ENCODE assay signal across 11 cellular contexts in the genomic region with DNA sequence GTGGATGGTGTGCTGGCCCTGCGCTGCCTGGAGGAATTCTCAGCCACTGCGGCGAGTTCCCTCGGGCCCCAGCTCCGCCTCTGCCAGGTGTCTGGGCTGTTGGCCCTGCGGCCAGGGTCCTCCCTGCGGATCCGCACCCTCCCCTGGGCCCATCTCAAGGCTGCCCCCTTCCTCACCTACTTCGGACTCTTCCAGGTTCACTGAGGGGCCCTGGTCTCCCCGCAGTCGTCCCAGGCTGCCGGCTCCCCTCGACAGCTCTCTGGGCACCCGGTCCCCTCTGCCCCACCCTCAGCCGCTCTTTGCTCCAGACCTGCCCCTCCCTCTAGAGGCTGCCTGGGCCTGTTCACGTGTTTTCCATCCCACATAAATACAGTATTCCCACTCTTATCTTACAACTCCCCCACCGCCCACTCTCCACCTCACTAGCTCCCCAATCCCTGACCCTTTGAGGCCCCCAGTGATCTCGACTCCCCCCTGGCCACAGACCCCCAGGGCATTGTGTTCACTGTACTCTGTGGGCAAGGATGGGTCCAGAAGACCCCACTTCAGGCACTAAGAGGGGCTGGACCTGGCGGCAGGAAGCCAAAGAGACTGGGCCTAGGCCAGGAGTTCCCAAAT. TPM values are rescaled to one million over a fixed set of nuclear protein-coding genes. Genes with fewer than 3 reads are reported as not detected.
DNase-seq lines count a peak whose midpoint lies in the region; ATAC-seq and FAIRE-seq lines count a peak whose summit lies in the region.
"Had no signal": no experiment of that assay in that cellular context is flagged by ENCODE, and none has a peak within 500 bp of the region (broad histone marks: within the 10 kb centered on the region; RNA-seq: fewer than 3 reads in every experiment).

No MANE protein-coding gene starts in this region.

- no peak for ATAC-seq in right cardiac atrium
- no peak for ATAC-seq in activated CD8-positive, alpha-beta memory T cell treated with anti-CD3 and anti-CD28 coated beads, Interleukin-2, amount 10 ng/mL, durations not matched to agents 7 days and 5 days

- H4K20me1 ChIP-seq in BLaER1 treated with 17β-estradiol and CSF1 and Interleukin-3, amounts not matched to agents 10 nM and 100 nM = peaks cover 0 to 10% (median 0%) of the 10 kb centered on the region in 11 experiments; a peak in 6 of 22 replicates

- 52% methylated on average over 19 of the region's 19 CpGs for WGBS in right cardiac atrium

- peaks cover 0 to 26% (median 7%) of the 10 kb centered on the region in 11 experiments; a peak in 10 of 22 replicates for H3K36me3 ChIP-seq in BLaER1 treated with 17β-estradiol and CSF1 and Interleukin-3, amounts not matched to agents 10 nM and 100 nM
- H3K36me3 ChIP-seq in SK-N-MC (ENCODE audit: insufficient read depth, low read length) = no peaks in the 10 kb centered on the region
- H3K36me3 ChIP-seq in rectal smooth muscle tissue (ENCODE audit: control insufficient read depth, insufficient read depth, low read length) = peaks cover 6% of the 10 kb centered on the region

- H3K9me3 Mint-ChIP-seq in activated CD8-positive, alpha-beta memory T cell treated with anti-CD3 and anti-CD28 coated beads, Interleukin-2, amount 10 ng/mL, durations not matched to agents 7 days and 5 days (ENCODE audit: low read depth) = no peaks in the 10 kb centered on the region

- peaks cover 19% of the 10 kb centered on the region for H3K36me3 Mint-ChIP-seq in activated CD8-positive, alpha-beta memory T cell treated with anti-CD3 and anti-CD28 coated beads, Interleukin-2, amount 10 ng/mL, durations not matched to agents 7 days and 5 days

- no peak overlapping the region for H3K4me3 Mint-ChIP-seq in activated CD8-positive, alpha-beta memory T cell treated with anti-CD3 and anti-CD28 coated beads, Interleukin-2, amount 10 ng/mL, durations not matched to agents 7 days and 5 days

- DNase-seq in SK-N-MC (ENCODE audit: low read depth, low spot score) (no peak), right cardiac atrium (peak in 2 of 3 donors; percentile 64 to 72), NCI-H524 treated with DMSO at 0.1 percent for 48 hours (lab: John Stamatoyannopoulos, UW) (no peak), HTR-8/SVneo (ENCODE audit: insufficient read length, low spot score) (no peak)
- DNase-seq in effector CD4-positive, alpha-beta T cell = no peak
- DNase-seq in activated CD8-positive, alpha-beta memory T cell treated with anti-CD3 and anti-CD28 coated beads, Interleukin-2, amount 10 ng/mL, durations not matched to agents 7 days and 5 days = no peak
- DNase-seq: GM23248 had no signal

- H3K27ac ChIP-seq in BLaER1 treated with 17β-estradiol and CSF1 and Interleukin-3, amounts not matched to agents 10 nM and 100 nM = peak overlapping the region; percentile 85 to 99 (median 97)
- H3K27ac ChIP-seq in SK-N-MC (no peak overlapping the region; the same call in 1 of the 2 replicates), right cardiac atrium (ENCODE audit: low read length) (peak overlapping the region; percentile 90), rectal smooth muscle tissue (ENCODE audit: low read depth, low read length) (peak overlapping the region; percentile 99)
- H3K27ac ChIP-seq: GM23248 had no signal

- H3K4me1 Mint-ChIP-seq in activated CD8-positive, alpha-beta memory T cell treated with anti-CD3 and anti-CD28 coated beads, Interleukin-2, amount 10 ng/mL, durations not matched to agents 7 days and 5 days = peaks cover 58% of the 10 kb centered on the region

- CTCF ChIA-PET in activated CD8-positive, alpha-beta memory T cell treated with anti-CD3 and anti-CD28 coated beads, Interleukin-2, amount 10 ng/mL, durations not matched to agents 7 days and 5 days (lab: Charles Lee) = interaction anchor here (0.6 to 5.4 kb wide), 4 partner anchors 32 to 201 kb away, joined by 3 to 172 read pairs (median 4); no protein-coding TSS in a partner anchor

- peak overlapping the region; percentile 90 to 100 (median 96) for H3K4me2 ChIP-seq in BLaER1 treated with 17β-estradiol and CSF1 and Interleukin-3, amounts not matched to agents 10 nM and 100 nM

- H3K9ac ChIP-seq in BLaER1 treated with 17β-estradiol and CSF1 and Interleukin-3, amounts not matched to agents 10 nM and 100 nM = peak overlapping the region; percentile 88 to 98 (median 94)
- H3K9ac ChIP-seq in SK-N-MC (ENCODE audit: insufficient read length) (peak overlapping the region; percentile 41), rectal smooth muscle tissue (ENCODE audit: low read length) (peak overlapping the region; percentile 75)

- intact Hi-C loops in right cardiac atrium (cut with DNase I) = loop anchor here in 2 of 4 donors (5.0 to 10.0 kb wide), 2 partner anchors 40 to 202 kb away; a partner anchor contains a TSS

- H3K27ac Mint-ChIP-seq in activated CD8-positive, alpha-beta memory T cell treated with anti-CD3 and anti-CD28 coated beads, Interleukin-2, amount 10 ng/mL, durations not matched to agents 7 days and 5 days = no peak overlapping the region

- peaks cover 56 to 84% (median 69%) of the 10 kb centered on the region in 10 experiments for H3K4me1 ChIP-seq in BLaER1 treated with 17β-estradiol and CSF1 and Interleukin-3, amounts not matched to agents 10 nM and 100 nM
- H3K4me1 ChIP-seq in right cardiac atrium (ENCODE audit: control insufficient read depth, insufficient read depth, low read length) = peaks cover 8% of the 10 kb centered on the region
- peaks cover 30% of the 10 kb centered on the region for H3K4me1 ChIP-seq in rectal smooth muscle tissue (ENCODE audit: control insufficient read depth, insufficient read depth, low read length)

- H3K27me3 ChIP-seq in BLaER1 treated with 17β-estradiol and CSF1 and Interleukin-3, amounts not matched to agents 10 nM and 100 nM = no peaks in the 10 kb centered on the region
- no peaks in the 10 kb centered on the region for H3K27me3 ChIP-seq in right cardiac atrium (ENCODE audit: control insufficient read depth, insufficient read depth)
- H3K27me3 ChIP-seq in rectal smooth muscle tissue (ENCODE audit: control insufficient read depth, insufficient read depth, low read length) = no peaks in the 10 kb centered on the region

- no peaks in the 10 kb centered on the region for H3K9me3 ChIP-seq in BLaER1 treated with 17β-estradiol and CSF1 and Interleukin-3, amounts not matched to agents 10 nM and 100 nM (replicated peaks in 1 of 11)
- H3K9me3 ChIP-seq in SK-N-MC (ENCODE audit: low read depth, low read length) (no peaks in the 10 kb centered on the region), right cardiac atrium (ENCODE audit: control insufficient read depth, low read length) (no peaks in the 10 kb centered on the region)

- FAIRE-seq in HTR-8/SVneo (lab: Jason Lieb, UNC) = no peak
- FAIRE-seq: astrocyte had no signal

- H3K4me3 ChIP-seq in BLaER1 treated with 17β-estradiol and CSF1 and Interleukin-3, amounts not matched to agents 10 nM and 100 nM = peak overlapping the region in 9 of 10 experiments; percentile 81 to 98 (median 86); a peak in 14 of 20 replicates
- H3K4me3 ChIP-seq in SK-N-MC = no peak overlapping the region
- H3K4me3 ChIP-seq in right cardiac atrium (ENCODE audit: low read length) = no peak overlapping the region
- H3K4me3 ChIP-seq in rectal smooth muscle tissue (ENCODE audit: low read length) = peak overlapping the region; percentile 66

- no peaks in the 10 kb centered on the region for H3K27me3 Mint-ChIP-seq in activated CD8-positive, alpha-beta memory T cell treated with anti-CD3 and anti-CD28 coated beads, Interleukin-2, amount 10 ng/mL, durations not matched to agents 7 days and 5 days

RNA-seq across cellular contexts. Expression of a gene that starts 1.3 kb away (rescaled TPM):
- total RNA-seq in right cardiac atrium = 10 to 100 TPM; 14.6 to 19.9 (median 15.7) TPM
- polyA plus RNA-seq in right cardiac atrium = 15.3 TPM
- 1 to 10 TPM; 2.2 to 2.5 TPM for total RNA-seq in activated CD8-positive, alpha-beta memory T cell treated with anti-CD3 and anti-CD28 coated beads, Interleukin-2, amount 10 ng/mL, durations not matched to agents 7 days and 5 days
- total RNA-seq: GM23248 had no signal

RNA-seq across cellular contexts. Expression of a gene that starts 4.5 kb away (rescaled TPM):
- total RNA-seq in right cardiac atrium = 10 to 100 TPM; 27.2 to 37.2 (median 34.2) TPM
- polyA plus RNA-seq in right cardiac atrium = 45.2 TPM
- total RNA-seq in activated CD8-positive, alpha-beta memory T cell treated with anti-CD3 and anti-CD28 coated beads, Interleukin-2, amount 10 ng/mL, durations not matched to agents 7 days and 5 days = 10 to 100 TPM; 55.7 to 70.9 TPM

RNA-seq across cellular contexts. Expression of a gene that starts 8.4 kb away (rescaled TPM):
- 10 to 100 TPM; 42.9 to 52.0 (median 47.5) TPM for total RNA-seq in right cardiac atrium
- polyA plus RNA-seq in right cardiac atrium = 58.4 TPM
- 10 to 100 TPM; 52.8 to 59.4 TPM for total RNA-seq in activated CD8-positive, alpha-beta memory T cell treated with anti-CD3 and anti-CD28 coated beads, Interleukin-2, amount 10 ng/mL, durations not matched to agents 7 days and 5 days
- total RNA-seq: OCI-LY7 had no signal

RNA-seq across cellular contexts. Expression of a gene that starts 22.2 kb away (rescaled TPM):
- 10 to 100 TPM; 34.6 to 45.6 (median 44.1) TPM for total RNA-seq in right cardiac atrium
- polyA plus RNA-seq in right cardiac atrium = 19.4 TPM
- total RNA-seq in activated CD8-positive, alpha-beta memory T cell treated with anti-CD3 and anti-CD28 coated beads, Interleukin-2, amount 10 ng/mL, durations not matched to agents 7 days and 5 days = 10 to 100 TPM in 1 of 2 experiments, 1 to 10 TPM in 1; 10.0 to 26.7 TPM

RNA-seq across cellular contexts. Expression of a gene that starts 26.4 kb away (rescaled TPM):
- total RNA-seq in right cardiac atrium = 10 to 100 TPM; 19.3 to 32.7 (median 29.4) TPM
- polyA plus RNA-seq in right cardiac atrium = 43.7 TPM
- 10 to 100 TPM; 57.6 to 76.9 TPM for total RNA-seq in activated CD8-positive, alpha-beta memory T cell treated with anti-CD3 and anti-CD28 coated beads, Interleukin-2, amount 10 ng/mL, durations not matched to agents 7 days and 5 days

Comparison
In these comparisons a context has a peak if more than half of its experiments do, and no peak if none do; other contexts are left out.
1. H3K4me3 ChIP-seq: peak in BLaER1 treated with 17β-estradiol and CSF1 and Interleukin-3, amounts not matched to agents 10 nM and 100 nM (9 of 10) and rectal smooth muscle tissue (single experiment); none in SK-N-MC (single experiment) and right cardiac atrium (single experiment).
2. H3K9ac ChIP-seq: peak in every context shown above with its lines; median percentile 94 in BLaER1 treated with 17β-estradiol and CSF1 and Interleukin-3, amounts not matched to agents 10 nM and 100 nM; 75 in rectal smooth muscle tissue; 41 in SK-N-MC.
3. DNase-seq: peak in right cardiac atrium (2 of 3); none in SK-N-MC (single experiment), NCI-H524 treated with DMSO at 0.1 percent for 48 hours (single experiment), HTR-8/SVneo (single experiment), effector CD4-positive, alpha-beta T cell (single experiment) and activated CD8-positive, alpha-beta memory T cell treated with anti-CD3 and anti-CD28 coated beads, Interleukin-2, amount 10 ng/mL, durations not matched to agents 7 days and 5 days (single experiment).
4. RNA of a gene that starts 1.3 kb away (total RNA-seq): 14.6 to 19.9 TPM in right cardiac atrium; 2.2 to 2.5 TPM in activated CD8-positive, alpha-beta memory T cell treated with anti-CD3 and anti-CD28 coated beads, Interleukin-2, amount 10 ng/mL, durations not matched to agents 7 days and 5 days; every median in the first group is over 4 times any median in the second.